Comparison of ENCODE assay signal across 8 cellular contexts in the genomic region with DNA sequence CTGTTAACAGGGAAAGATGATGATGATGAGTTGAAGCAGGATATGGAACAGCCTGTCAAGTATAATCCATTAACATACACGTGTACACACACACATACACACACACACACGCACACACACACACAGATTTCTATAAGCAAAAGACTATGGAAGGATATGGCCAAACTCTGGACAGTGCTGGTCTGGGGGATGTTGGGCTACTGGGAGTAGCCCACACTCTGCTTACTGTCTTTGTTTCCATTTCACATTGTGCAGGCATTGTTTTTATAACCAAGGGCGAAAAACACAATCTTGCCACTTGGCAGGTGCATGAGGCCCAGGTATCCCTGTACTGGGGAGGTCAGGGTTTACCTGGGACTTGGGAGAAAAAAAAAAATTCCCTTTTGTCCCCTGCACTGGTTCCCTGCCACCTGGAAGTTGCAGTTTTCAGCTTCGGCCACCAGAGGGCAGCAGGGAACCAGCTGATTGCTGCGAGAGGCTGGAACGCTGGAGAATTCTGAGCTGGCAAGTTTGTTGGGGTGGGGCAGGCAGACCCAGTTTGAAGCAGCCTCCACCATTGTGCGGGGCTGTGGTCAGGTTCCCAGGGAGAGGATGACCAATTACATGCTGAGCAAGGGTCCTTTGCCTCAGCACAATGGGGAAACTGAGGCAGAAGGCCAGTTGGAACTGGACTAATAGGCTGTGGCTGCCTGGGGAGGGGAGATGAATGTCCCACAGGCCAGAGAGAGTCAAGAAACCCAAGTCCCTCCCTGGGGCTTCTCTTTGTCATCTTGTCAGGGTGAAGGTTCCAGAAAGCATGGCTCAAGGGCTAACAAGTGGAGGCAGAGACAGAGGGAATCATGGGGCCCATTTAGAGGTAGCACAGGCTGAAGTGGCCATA. TPM values are rescaled to one million over a fixed set of nuclear protein-coding genes. Genes with fewer than 3 reads are reported as not detected.
DNase-seq lines count a peak whose midpoint lies in the region; ATAC-seq and TF ChIP-seq lines count a peak whose summit lies in the region.

No MANE protein-coding gene starts in this region.

- H3K4me1 Mint-ChIP-seq in Calu3 (ENCODE audit: low read depth, unreplicated experiment), result no peaks in the 10 kb centered on the region
- H3K4me1 Mint-ChIP-seq in endodermal cell, result peaks cover 4% of the 10 kb centered on the region
- peaks cover 8% of the 10 kb centered on the region for H3K4me1 Mint-ChIP-seq in mesothelial cell of epicardium

- WGBS in endodermal cell (ENCODE audit: insufficient coverage in 1 of 2, insufficient read length in 1 of 2), 2 experiments, result 0 to 13% methylated on average over 3 to 6 of the region's 7 CpGs

- no peak for ATAC-seq in GM19452 (IDR thresholded peaks at IDR 0.05; ENCODE audit: unreplicated experiment)

- intact Hi-C loops in Calu3 (cut with micrococcal nuclease; ENCODE audit: unreplicated experiment), result loop anchor here (1.0 to 2.0 kb wide), 3 partner anchors 93 to 128 kb away; no protein-coding TSS in a partner anchor

- POLR2A ChIA-PET in HEK293T (lab: Yijun Ruan, JAX), result interaction anchor here (0.6 kb wide), 1 partner anchor 78 kb away, joined by 3 read pairs; no protein-coding TSS in a partner anchor

- no peaks in the 10 kb centered on the region for H3K36me3 ChIP-seq in endodermal cell (ENCODE audit: control insufficient read depth, insufficient read depth, low read length)

- TF ChIP-seq CTCF in Calu3 (IDR thresholded peaks at IDR 0.05; ENCODE audit: unreplicated experiment) (peak; percentile 99), endodermal cell (conservative IDR thresholded peaks at IDR 0.05) (peak; percentile 96), mesothelial cell of epicardium (IDR thresholded peaks at IDR 0.05; ENCODE audit: unreplicated experiment) (peak; percentile 100)

- no peaks in the 10 kb centered on the region for H3K9me3 Mint-ChIP-seq in Calu3 (ENCODE audit: low read depth, unreplicated experiment)
- peaks cover 7% of the 10 kb centered on the region for H3K9me3 Mint-ChIP-seq in endodermal cell
- peaks cover 8% of the 10 kb centered on the region for H3K9me3 Mint-ChIP-seq in mesothelial cell of epicardium

- H3K27me3 Mint-ChIP-seq in Calu3 (ENCODE audit: unreplicated experiment) (no peaks in the 10 kb centered on the region), endodermal cell (ENCODE audit: insufficient read depth) (peaks cover 6% of the 10 kb centered on the region), mesothelial cell of epicardium (ENCODE audit: low read depth) (no peaks in the 10 kb centered on the region)

- H3K9me3 ChIP-seq in endodermal cell (ENCODE audit: control insufficient read depth, low read length), result peaks cover 5% of the 10 kb centered on the region

- H3K4me1 ChIP-seq in endodermal cell (ENCODE audit: control insufficient read depth, insufficient read depth, low read length), result no peaks in the 10 kb centered on the region

- H3K27ac Mint-ChIP-seq in Calu3 (ENCODE audit: unreplicated experiment) (no peak overlapping the region), endodermal cell (no peak overlapping the region), mesothelial cell of epicardium (peak overlapping the region; percentile 41)

- H3K36me3 Mint-ChIP-seq in Calu3 (ENCODE audit: insufficient read depth, unreplicated experiment), result no peaks in the 10 kb centered on the region
- no peaks in the 10 kb centered on the region for H3K36me3 Mint-ChIP-seq in endodermal cell (ENCODE audit: low read depth)
- H3K36me3 Mint-ChIP-seq in mesothelial cell of epicardium, result peaks cover 2% of the 10 kb centered on the region

- H3K27me3 ChIP-seq in endodermal cell (ENCODE audit: control insufficient read depth, insufficient read depth, low read length, poor library complexity, severe bottlenecking), result no peaks in the 10 kb centered on the region

- no peak overlapping the region for H3K27ac ChIP-seq in endodermal cell (ENCODE audit: low read depth, low read length)

- no TSS peak for BruUV-seq in Calu3 (replicated peaks; lab: Mats Ljungman, UMichigan)

- CTCF ChIA-PET in Calu3 (lab: Charles Lee) (interaction anchor here (0.6 to 2.6 kb wide), 24 partner anchors 8 to 1327 kb away, joined by 3 to 38 read pairs (median 3); partner anchors contain the start of gene ZCCHC24), HEK293T (lab: Yijun Ruan, JAX) (interaction anchor here (0.6 to 2.2 kb wide), 20 partner anchors 9 to 1074 kb away, joined by 3 to 28 read pairs (median 4); partner anchors contain the start of gene ZCCHC24)

- H3K9ac ChIP-seq in endodermal cell (ENCODE audit: extremely low read depth, low read length, poor library complexity, severe bottlenecking), result no peak overlapping the region

- DNase-seq in Calu3 (peak; percentile 91), HEK293T (ENCODE audit: extremely low spot score) (peak; percentile 87), NCI-H748 (lab: John Stamatoyannopoulos, UW; ENCODE audit: unreplicated experiment) (peak; percentile 53), endodermal cell (peak; percentile 95), mesothelial cell of epicardium (ENCODE audit: low spot score in 2 of 2, unreplicated experiment in 2 of 2) (peak; percentile 59 to 91)
- peak; percentile 42 to 46 for DNase-seq in activated CD8-positive, alpha-beta memory T cell treated with anti-CD3 and anti-CD28 coated beads for 4 hours (ENCODE audit: low read depth in 2 of 2)
- DNase-seq in stimulated activated CD8-positive, alpha-beta memory T cell treated with anti-CD3 and anti-CD28 coated beads, Interleukin-2, amount 100 ng/mL, for 48 hours (ENCODE audit: low read depth in 2 of 2), result peak; percentile 52 to 66

- H3K4me3 Mint-ChIP-seq in Calu3 (ENCODE audit: low read depth, unreplicated experiment) (no peak overlapping the region), endodermal cell (no peak overlapping the region), mesothelial cell of epicardium (no peak overlapping the region)

- no peak overlapping the region for H3K4me3 ChIP-seq in endodermal cell (ENCODE audit: low read length)

TF ChIP-seq in HEK293T, 16 proteins besides CTCF, POLR2A, EP300 and RAD21:
- TF ChIP-seq ZNF384 (IDR thresholded peaks at IDR 0.05) (peak; percentile 70), ARNT (IDR thresholded peaks at IDR 0.05) (no peak)

RNA-seq across cellular contexts. Expression of gene PPIF, which starts 27.3 kb away (rescaled TPM):
- total RNA-seq in Calu3 (2022), result 77.2 and 86.2 TPM in 2 replicates
- total RNA-seq in endodermal cell, result 10 to 100 TPM; 50.4 to 51.0 TPM
- polyA plus RNA-seq in endodermal cell (2013, experiment 1 of 2), result 54.6 TPM
- polyA plus RNA-seq in endodermal cell (2013, experiment 2 of 2), result 46.4 TPM
- total RNA-seq in mesothelial cell of epicardium, result 35.1 to 37.3 TPM (median 36.3 TPM) in 3 replicates

Comparison
In these comparisons a context has a peak if more than half of its experiments do, and no peak if none do; other contexts are left out.
1. DNase-seq: peak in every context shown above with its lines; median percentile 95 in endodermal cell; 91 in Calu3; 87 in HEK293T; 75 in mesothelial cell of epicardium; 59 in stimulated activated CD8-positive, alpha-beta memory T cell treated with anti-CD3 and anti-CD28 coated beads, Interleukin-2, amount 100 ng/mL, for 48 hours; 53 in NCI-H748; 44 in activated CD8-positive, alpha-beta memory T cell treated with anti-CD3 and anti-CD28 coated beads for 4 hours.